In the genomic region with DNA sequence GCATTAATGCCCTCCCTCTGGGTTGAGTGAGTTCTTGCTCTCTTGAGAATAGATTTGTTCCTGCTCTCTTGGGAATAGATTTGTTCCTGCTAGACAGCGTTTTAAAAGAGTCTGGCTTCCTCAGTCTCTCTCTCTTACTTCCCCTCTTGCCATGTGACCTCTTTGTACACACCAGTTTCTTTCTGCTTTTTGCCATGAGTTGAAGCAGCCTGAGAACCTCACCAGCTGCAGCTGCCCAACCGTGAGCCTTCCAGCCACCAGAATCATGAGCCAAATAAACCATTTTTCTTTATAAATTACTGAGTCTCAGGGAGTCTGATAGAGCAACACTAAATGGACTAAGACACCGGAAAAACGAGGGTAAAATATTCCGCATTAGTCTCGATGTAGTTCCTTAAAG, we compare ENCODE assay signal across 16 cellular contexts.
DNase-seq lines count a peak whose midpoint lies in the region; FAIRE-seq and TF ChIP-seq lines count a peak whose summit lies in the region.
"Had no signal": no experiment of that assay in that cellular context is flagged by ENCODE, and none has a peak within 500 bp of the region (broad histone marks: within the 10 kb centered on the region; RNA-seq: fewer than 3 reads in every experiment).

No MANE protein-coding gene starts in this region.

- H3K23me2 ChIP-seq in H1 (ENCODE audit: low read depth, low read length): no peaks in the 10 kb centered on the region

- no peak overlapping the region for H4K91ac ChIP-seq in H1 (replicated peaks; ENCODE audit: insufficient read length, low read length)

- H2BK120ac ChIP-seq in H1 (replicated peaks; ENCODE audit: low read depth, low read length) (no peak overlapping the region), mesendoderm (ENCODE audit: low read depth, low read length) (no peak overlapping the region)

- peak; percentile 0 for DNase-seq in DMS53 (lab: John Stamatoyannopoulos, UW)
- DNase-seq in DMS53 treated with DMSO at 0.1 percent for 48 hours (lab: John Stamatoyannopoulos, UW; ENCODE audit: unreplicated experiment): no peak
- DNase-seq in H1 (ENCODE audit: low read depth in 1 of 2, low spot score in 2 of 2): no peak
- DNase-seq in mesendoderm: no peak
- DNase-seq in erythroblast (lab: John Stamatoyannopoulos, UW): no peak
- DNase-seq in posterior vena cava (ENCODE audit: low spot score): no peak
- no peak for DNase-seq in DMS 273 (lab: John Stamatoyannopoulos, UW; ENCODE audit: unreplicated experiment)
- DNase-seq: AML-193; CD4-positive, alpha-beta memory T cell; DMS153; GF-D8; GM23248; H9 had no signal

- WGBS in H1 (ENCODE audit: extremely low coverage in 1 of 2, insufficient coverage in 1 of 2, insufficient read length in 1 of 2, insufficient replicate concordance in 2 of 2, low coverage in 1 of 2, low lambda C conversion rate in 2 of 2, missing lambda C conversion rate in 1 of 2), 2 experiments: 93% methylated on average over 6 of the region's 6 CpGs; no CpG with 5 or more reads in 1 of the 2 experiments
- no CpG with 5 or more reads among the region's 6 CpGs for WGBS in mesendoderm (ENCODE audit: extremely low coverage, insufficient coverage, low lambda C conversion rate)

- H3K4ac ChIP-seq in H1 (replicated peaks; ENCODE audit: insufficient read length, low read depth, low read length) (no peak overlapping the region), mesendoderm (ENCODE audit: low read depth, low read length) (no peak overlapping the region)

- H2AK5ac ChIP-seq in H1 (ENCODE audit: low read depth, low read length): no peak overlapping the region
- no peak overlapping the region for H2AK5ac ChIP-seq in mesendoderm (ENCODE audit: low read length)

- no peak overlapping the region for H3K4me3 ChIP-seq in BLaER1 treated with 17β-estradiol and CSF1 and Interleukin-3, amounts not matched to agents 10 nM and 100 nM
- no peak overlapping the region for H3K4me3 ChIP-seq in H1 (ENCODE audit: extremely low read depth in 1 of 4, insufficient read depth in 2 of 4, low read depth in 3 of 4, low read length in 4 of 4)
- H3K4me3 ChIP-seq in mesendoderm (ENCODE audit: low read length): no peak overlapping the region
- H3K4me3 ChIP-seq: GM23248 had no signal

- no peak overlapping the region for H2BK12ac ChIP-seq in H1 (ENCODE audit: low read depth, low read length)

- H3K79me1 ChIP-seq in H1 (ENCODE audit: low read depth, low read length): no peaks in the 10 kb centered on the region
- no peaks in the 10 kb centered on the region for H3K79me1 ChIP-seq in mesendoderm (ENCODE audit: low read length)

- H2AFZ ChIP-seq in H1 (ENCODE audit: low read length): peak overlapping the region; percentile 74; the same call in 1 of the 2 replicates
- H2AFZ ChIP-seq: GM23248 had no signal

- H2BK15ac ChIP-seq in H1 (ENCODE audit: low read length) (no peak overlapping the region), mesendoderm (replicated peaks; ENCODE audit: low read depth) (no peak overlapping the region)

- no peaks in the 10 kb centered on the region for H4K20me1 ChIP-seq in BLaER1 treated with 17β-estradiol and CSF1 and Interleukin-3, amounts not matched to agents 10 nM and 100 nM
- H4K20me1 ChIP-seq in H1 (replicated peaks in 1 of 2; ENCODE audit: control insufficient read depth in 1 of 2, insufficient read depth in 2 of 2, low read length in 2 of 2): no peaks in the 10 kb centered on the region

- H3K27ac ChIP-seq in BLaER1 treated with 17β-estradiol and CSF1 and Interleukin-3, amounts not matched to agents 10 nM and 100 nM: no peak overlapping the region; a peak in 1 of 22 replicates
- H3K27ac ChIP-seq in H1 (ENCODE audit: low read depth, low read length) (no peak overlapping the region), mesendoderm (ENCODE audit: low read depth, low read length) (no peak overlapping the region)
- H3K27ac ChIP-seq: 22Rv1, C4-2B, GM23248 had no signal

- H2BK20ac ChIP-seq in H1 (ENCODE audit: low read length): no peak overlapping the region

- no peaks in the 10 kb centered on the region for H3K27me3 ChIP-seq in BLaER1 treated with 17β-estradiol and CSF1 and Interleukin-3, amounts not matched to agents 10 nM and 100 nM
- H3K27me3 ChIP-seq in H1 (replicated peaks in 1 of 4; ENCODE audit: control insufficient read depth in 3 of 4, extremely low read depth in 1 of 4, insufficient read depth in 3 of 4, low read length in 3 of 4) (no peaks in the 10 kb centered on the region), mesendoderm (ENCODE audit: insufficient read depth, low read length, poor library complexity) (no peaks in the 10 kb centered on the region)

- H2BK5ac ChIP-seq in H1 (ENCODE audit: low read depth, low read length) (no peak overlapping the region), mesendoderm (ENCODE audit: low read length) (no peak overlapping the region)

- H3K36me3 ChIP-seq in BLaER1 treated with 17β-estradiol and CSF1 and Interleukin-3, amounts not matched to agents 10 nM and 100 nM: no peaks in the 10 kb centered on the region
- no peaks in the 10 kb centered on the region for H3K36me3 ChIP-seq in H1 (ENCODE audit: control insufficient read depth in 2 of 4, insufficient read depth in 4 of 4, low read length in 3 of 4)
- H3K36me3 ChIP-seq in mesendoderm (ENCODE audit: control insufficient read depth, insufficient read depth, low read length): no peaks in the 10 kb centered on the region

- no peak overlapping the region for H3K23ac ChIP-seq in H1 (ENCODE audit: insufficient read length)
- H3K23ac ChIP-seq in mesendoderm (ENCODE audit: low read length): no peak overlapping the region

- H3K56ac ChIP-seq in H1 (replicated peaks; ENCODE audit: insufficient read length, low read depth, low read length) (no peak overlapping the region), mesendoderm (ENCODE audit: low read length) (no peak overlapping the region)

- no peak for FAIRE-seq in H1 (lab: Jason Lieb, UNC)

- H4K8ac ChIP-seq in H1 (ENCODE audit: extremely low read depth, insufficient read depth, low read length) (no peak overlapping the region), mesendoderm (ENCODE audit: low read depth, low read length) (no peak overlapping the region)

- H4K5ac ChIP-seq in H1 (ENCODE audit: insufficient read length, low read depth, low read length) (no peak overlapping the region), mesendoderm (ENCODE audit: low read length) (no peak overlapping the region)

- H3K9me3 ChIP-seq in BLaER1 treated with 17β-estradiol and CSF1 and Interleukin-3, amounts not matched to agents 10 nM and 100 nM (replicated peaks in 1 of 11): no peaks in the 10 kb centered on the region
- H3K9me3 ChIP-seq in H1 (ENCODE audit: insufficient read depth in 2 of 2, low read depth in 1 of 2, low read length in 1 of 2): no peaks in the 10 kb centered on the region

- no peaks in the 10 kb centered on the region for H3K79me2 ChIP-seq in H1 (ENCODE audit: control insufficient read depth in 1 of 2, insufficient read depth in 2 of 2, low read length in 2 of 2)
- H3K79me2 ChIP-seq in mesendoderm (ENCODE audit: control insufficient read depth, insufficient read depth, low read length): no peaks in the 10 kb centered on the region

- peak overlapping the region in 10 of 11 experiments; percentile 2 to 61 (median 40); a peak in 15 of 22 replicates for H3K4me2 ChIP-seq in BLaER1 treated with 17β-estradiol and CSF1 and Interleukin-3, amounts not matched to agents 10 nM and 100 nM
- H3K4me2 ChIP-seq in H1 (ENCODE audit: insufficient read depth in 1 of 2, low read depth in 2 of 2, low read length in 2 of 2) (no peak overlapping the region), mesendoderm (ENCODE audit: low read length) (no peak overlapping the region)

- POLR2A ChIA-PET in H1 (lab: Charles Lee; ENCODE audit: partially characterized antibody): no interaction called here

- H3K18ac ChIP-seq in H1 (ENCODE audit: extremely low read depth, low read length): no peak overlapping the region
- H3K18ac ChIP-seq in mesendoderm (ENCODE audit: low read length): peak overlapping the region; percentile 51

- intact Hi-C loops in posterior vena cava (cut with DNase I): no loop called here

- TF ChIP-seq POLR2A in H1 (IDR thresholded peaks at IDR 0.05; ENCODE audit: control extremely low read depth in 1 of 2, low read depth in 2 of 2, low read length in 2 of 2) (no peak), erythroblast (IDR thresholded peaks at IDR 0.05; ENCODE audit: low read length) (no peak)

- no peak for TF ChIP-seq RAD21 in H1 (IDR thresholded peaks at IDR 0.05 in 1 of 2, conservative IDR thresholded peaks at IDR 0.05 in 1 of 2; ENCODE audit: low read depth in 2 of 2, low read length in 2 of 2)

- peaks cover 6 to 11% (median 8%) of the 10 kb centered on the region in 10 experiments; a peak in 15 of 20 replicates for H3K4me1 ChIP-seq in BLaER1 treated with 17β-estradiol and CSF1 and Interleukin-3, amounts not matched to agents 10 nM and 100 nM
- peaks cover 0 to 3% (median 0%) of the 10 kb centered on the region in 4 experiments; a peak in 2 of 7 replicates for H3K4me1 ChIP-seq in H1 (replicated peaks in 1 of 4; ENCODE audit: control insufficient read depth in 3 of 4, insufficient read depth in 4 of 4, low read length in 3 of 4)
- no peaks in the 10 kb centered on the region for H3K4me1 ChIP-seq in mesendoderm (ENCODE audit: control insufficient read depth, low read depth, low read length)

- CTCF ChIA-PET in H1 (lab: Charles Lee; ENCODE audit: partially characterized antibody): no interaction called here

- TF ChIP-seq EP300 in H1 (IDR thresholded peaks at IDR 0.05; ENCODE audit: borderline replicate concordance in 1 of 2, low read depth in 2 of 2, low read length in 2 of 2): no peak

- H3K9ac ChIP-seq in BLaER1 treated with 17β-estradiol and CSF1 and Interleukin-3, amounts not matched to agents 10 nM and 100 nM: no peak overlapping the region
- H3K9ac ChIP-seq in H1 (replicated peaks in 1 of 4; ENCODE audit: extremely low read depth in 1 of 4, low read depth in 3 of 4, low read length in 3 of 4): no peak overlapping the region
- no peak overlapping the region for H3K9ac ChIP-seq in mesendoderm (ENCODE audit: low read length)
- H3K9ac ChIP-seq: GM23248 had no signal

- no peak for TF ChIP-seq CTCF in H1 (IDR thresholded peaks at IDR 0.05; ENCODE audit: control extremely low read depth in 1 of 3, insufficient read depth in 1 of 3, low read depth in 1 of 3, low read length in 3 of 3)

- H3K14ac ChIP-seq in H1 (ENCODE audit: insufficient read length): no peak overlapping the region

TF ChIP-seq in H1, 55 proteins besides CTCF, POLR2A, EP300 and RAD21 (continues in another document):
- no peak for TF ChIP-seq BACH1 (IDR thresholded peaks at IDR 0.05; ENCODE audit: low read length)
- no peak for TF ChIP-seq TAF7 (optimal IDR thresholded peaks at IDR 0.05; ENCODE audit: borderline replicate concordance, low read depth, low read length)
- TF ChIP-seq, protein P1, sequence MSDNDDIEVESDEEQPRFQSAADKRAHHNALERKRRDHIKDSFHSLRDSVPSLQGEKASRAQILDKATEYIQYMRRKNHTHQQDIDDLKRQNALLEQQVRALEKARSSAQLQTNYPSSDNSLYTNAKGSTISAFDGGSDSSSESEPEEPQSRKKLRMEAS (IDR thresholded peaks at IDR 0.05): no peak
- TF ChIP-seq FOSL1 (IDR thresholded peaks at IDR 0.05; ENCODE audit: insufficient read depth, low read depth, low read length): no peak

Comparison
In these comparisons a context has a peak if more than half of its experiments do, and no peak if none do; other contexts are left out.
1. H3K4me2 ChIP-seq: peak in BLaER1 treated with 17β-estradiol and CSF1 and Interleukin-3, amounts not matched to agents 10 nM and 100 nM (10 of 11); none in H1 (0 of 2) and mesendoderm (single experiment).